In the genomic region with DNA sequence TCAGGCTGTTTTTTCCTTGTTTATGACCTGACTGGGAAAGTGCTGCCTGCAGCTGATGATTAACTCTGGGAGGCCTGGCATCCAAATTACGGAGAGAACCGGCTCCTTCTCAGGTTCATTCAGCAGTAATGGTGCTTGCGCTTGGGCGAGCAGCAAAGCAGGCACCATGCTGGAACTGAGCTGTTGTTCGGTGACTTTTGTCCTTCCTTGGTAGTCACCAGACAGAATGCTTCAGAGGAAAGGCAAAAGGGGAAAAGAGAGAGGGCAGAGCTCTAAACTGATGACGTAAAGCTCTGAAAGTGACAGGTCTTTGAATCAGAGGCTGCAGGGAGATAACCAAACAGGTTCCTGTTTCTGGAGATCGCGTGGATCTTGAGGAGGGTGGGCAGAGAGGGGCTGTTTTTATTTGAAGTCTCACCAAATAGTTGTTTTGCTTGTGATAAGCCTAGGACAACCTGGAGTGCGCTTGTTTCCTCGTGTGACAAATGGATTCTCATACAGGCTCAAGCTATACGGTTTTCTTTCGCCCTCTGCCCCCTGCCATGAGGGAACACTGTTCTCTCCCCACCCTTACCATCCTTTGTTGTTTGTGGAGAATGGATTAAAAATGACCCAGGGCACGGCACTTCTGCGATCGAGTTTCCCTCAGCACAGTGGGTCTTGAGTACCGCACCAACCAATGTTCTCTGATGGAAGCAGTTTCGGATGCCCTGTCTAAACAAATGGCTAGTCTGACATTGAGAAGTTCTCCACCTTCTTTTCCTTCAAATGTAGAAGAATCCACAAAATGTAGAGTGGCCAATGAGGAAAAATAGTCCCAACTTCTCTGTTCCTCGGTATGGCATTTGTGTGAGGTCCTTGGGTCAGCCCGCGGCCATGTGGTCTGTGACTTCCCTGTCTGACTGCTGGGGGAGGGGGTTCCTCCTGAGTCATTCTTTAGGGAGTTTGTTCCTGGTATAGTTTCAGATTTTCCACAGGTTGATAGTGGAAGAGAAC, we compare ENCODE assay signal across 8 cellular contexts. TPM values are rescaled to one million over a fixed set of nuclear protein-coding genes. Genes with fewer than 3 reads are reported as not detected.
DNase-seq lines count a peak whose midpoint lies in the region; ATAC-seq, FAIRE-seq and TF ChIP-seq lines count a peak whose summit lies in the region.

No MANE protein-coding gene starts in this region.

- RAD21 ChIA-PET in GM12878 (lab: Charles Lee; ENCODE audit: unreplicated experiment): interaction anchor here (0.6 to 9.7 kb wide), 10 partner anchors 15 to 121 kb away, joined by 3 to 222 read pairs (median 6); a partner anchor contains a TSS

- H3K9ac ChIP-seq in Loucy (ENCODE audit: low read depth, low read length, poor library complexity, severe bottlenecking): peak overlapping the region; percentile 75
- peak overlapping the region; percentile 92 for H3K9ac ChIP-seq in GM12878 (ENCODE audit: control insufficient read depth, insufficient read depth, low read length)

- H3K27me3 ChIP-seq in Loucy (ENCODE audit: insufficient read depth, low read length, poor library complexity, severe bottlenecking) (no peaks in the 10 kb centered on the region), GM12878 (replicated peaks in 1 of 2; ENCODE audit: control insufficient read depth in 2 of 2, insufficient read depth in 2 of 2, low read length in 1 of 2) (no peaks in the 10 kb centered on the region), vagina (no peaks in the 10 kb centered on the region)

- peak; percentile 74 for FAIRE-seq in GM12878 (lab: Jason Lieb, UNC)

- TF ChIP-seq RAD21 in GM12878 (IDR thresholded peaks at IDR 0.05; ENCODE audit: insufficient read depth, low read depth, low read length): no peak

- peaks cover 36% of the 10 kb centered on the region for H3K4me1 ChIP-seq in Loucy (ENCODE audit: insufficient read depth, low read length, poor library complexity, severe bottlenecking)
- peaks cover 7% of the 10 kb centered on the region; the same call in 1 of the 2 replicates for H3K4me1 ChIP-seq in GM12878 (ENCODE audit: control insufficient read depth, insufficient read depth, low read length)
- H3K4me1 ChIP-seq in vagina: peaks cover 12% of the 10 kb centered on the region

- intact Hi-C loops in GM12878 (cut with micrococcal nuclease; ENCODE audit: unreplicated experiment): loop anchor here (1.0 to 5.0 kb wide), 5 partner anchors 20 to 120 kb away; a partner anchor contains a TSS
- intact Hi-C loops in vagina (cut with DNase I): no loop called here

- TSS peak; percentile 61 for BruUV-seq in GM12878 (replicated peaks; lab: Mats Ljungman, UMichigan)

- H3K4me3 ChIP-seq in Loucy (ENCODE audit: low read length, poor library complexity, severe bottlenecking): peak overlapping the region; percentile 83
- H3K4me3 ChIP-seq in GM12878: peak overlapping the region; percentile 91
- peak overlapping the region in 1 of 2 donors; percentile 63 for H3K4me3 ChIP-seq in vagina

- CTCF ChIA-PET in GM12878 (lab: Yijun Ruan, JAX): interaction anchor here (0.6 to 5.0 kb wide), 16 partner anchors 10 to 121 kb away, joined by 3 to 84 read pairs (median 6); a partner anchor contains a TSS

- SMC1A ChIA-PET in GM12878 (lab: Charles Lee; ENCODE audit: uncharacterized antibody, unreplicated experiment): interaction anchor here (0.8 to 9.6 kb wide), 12 partner anchors 9 to 121 kb away, joined by 3 to 258 read pairs (median 4); a partner anchor contains a TSS

- DNase-seq in GM10266 (ENCODE audit: extremely low spot score) (peak; percentile 58), GM12878 (ENCODE audit: low read depth, low spot score) (no peak), midbrain (lab: John Stamatoyannopoulos, UW) (peak; percentile 65), vagina (ENCODE audit: extremely low spot score in 2 of 2) (no peak), glomerular visceral epithelial cell (ENCODE audit: extremely low spot score) (no peak), NCI-H69 (lab: John Stamatoyannopoulos, UW) (no peak)

- ATAC-seq in GM21447 (IDR thresholded peaks at IDR 0.05; ENCODE audit: unreplicated experiment): peak; percentile 30
- ATAC-seq in GM12878: peak; percentile 48

- H4K20me1 ChIP-seq in Loucy (ENCODE audit: insufficient read depth, low read length, poor library complexity, severe bottlenecking): no peaks in the 10 kb centered on the region
- H4K20me1 ChIP-seq in GM12878 (ENCODE audit: control insufficient read depth, insufficient read depth): no peaks in the 10 kb centered on the region

- H3K27ac ChIP-seq in GM12878 (ENCODE audit: control insufficient read depth, insufficient read depth): peak overlapping the region; percentile 97
- H3K27ac ChIP-seq in vagina: peak overlapping the region; percentile 85

- peaks cover 6% of the 10 kb centered on the region; the same call in 1 of the 2 replicates for H3F3A ChIP-seq in Loucy (ENCODE audit: low read depth)

- TF ChIP-seq POLR2A in GM12878 (IDR thresholded peaks at IDR 0.05; ENCODE audit: low read depth, low read length): peak; percentile 86
- peak in 1 of 2 donors; percentile 15 for TF ChIP-seq POLR2A in vagina (IDR thresholded peaks at IDR 0.05)

- H3K4me2 ChIP-seq in Loucy (ENCODE audit: low read depth, low read length, poor library complexity, severe bottlenecking) (peak overlapping the region; percentile 81), GM12878 (ENCODE audit: control insufficient read depth, insufficient read depth) (peak overlapping the region; percentile 91)

- POLR2A ChIA-PET in GM12878 (lab: Charles Lee): interaction anchor here (0.6 to 3.9 kb wide), 14 partner anchors 8 to 121 kb away, joined by 3 to 36 read pairs (median 6); a partner anchor contains a TSS

- H3K9me3 ChIP-seq in Loucy (ENCODE audit: insufficient read depth, low read depth, low read length) (no peaks in the 10 kb centered on the region), GM12878 (replicated peaks; ENCODE audit: control insufficient read depth, insufficient read depth, low read length) (no peaks in the 10 kb centered on the region), vagina (no peaks in the 10 kb centered on the region)

- TF ChIP-seq CTCF in GM10266 (IDR thresholded peaks at IDR 0.05; ENCODE audit: control insufficient read depth, insufficient read depth, low read depth, missing control alignments): no peak
- no peak for TF ChIP-seq CTCF in Loucy (conservative IDR thresholded peaks at IDR 0.05; ENCODE audit: low read length)
- no peak for TF ChIP-seq CTCF in GM12878 (IDR thresholded peaks at IDR 0.05 in 2 of 3, conservative IDR thresholded peaks at IDR 0.05 in 1 of 3; ENCODE audit: control insufficient read depth in 2 of 3, extremely low read depth in 1 of 3, insufficient read depth in 1 of 3, low read depth in 3 of 3, low read length in 3 of 3)
- no peak for TF ChIP-seq CTCF in vagina (IDR thresholded peaks at IDR 0.05)

- H2AFZ ChIP-seq in Loucy (ENCODE audit: low read length): no peak overlapping the region
- H2AFZ ChIP-seq in GM12878 (ENCODE audit: control insufficient read depth, low read depth, low read length): no peak overlapping the region

- in situ Hi-C loops in GM12878 (cut with MboI): loop anchor here (25.0 kb wide), 1 partner anchor 1210 kb away; no protein-coding TSS in a partner anchor

- TF ChIP-seq EP300 in GM12878 (IDR thresholded peaks at IDR 0.05; ENCODE audit: borderline replicate concordance in 1 of 2, control insufficient read depth in 1 of 2, low read depth in 2 of 2, low read length in 2 of 2): peak in 1 of 2 experiments; percentile 37; a peak in 1 of 4 replicates

- H3K79me2 ChIP-seq in Loucy (ENCODE audit: insufficient read depth, low read length): no peaks in the 10 kb centered on the region
- peaks cover 59% of the 10 kb centered on the region for H3K79me2 ChIP-seq in GM12878 (ENCODE audit: control insufficient read depth, insufficient read depth, low read length)

- WGBS in GM12878 (ENCODE audit: insufficient coverage, insufficient replicate concordance, low lambda C conversion rate, missing lambda C conversion rate): 2% methylated on average over 20 of the region's 20 CpGs

- no peaks in the 10 kb centered on the region for H3K36me3 ChIP-seq in Loucy (ENCODE audit: insufficient read depth, low read length)
- peaks cover 0 to 4% of the 10 kb centered on the region in 2 experiments; a peak in 1 of 4 replicates for H3K36me3 ChIP-seq in GM12878 (ENCODE audit: control insufficient read depth in 2 of 2, insufficient read depth in 2 of 2, low read length in 1 of 2)
- no peaks in the 10 kb centered on the region for H3K36me3 ChIP-seq in vagina

- H3K9me2 ChIP-seq in Loucy (replicated peaks; ENCODE audit: low read depth, low read length): no peaks in the 10 kb centered on the region

TF ChIP-seq in GM12878, 131 proteins besides CTCF, POLR2A, EP300 and RAD21 (continues in another document):
- TF ChIP-seq SMAD1 (IDR thresholded peaks at IDR 0.05; ENCODE audit: low read depth, partially characterized antibody) (peak; percentile 53), EED (IDR thresholded peaks at IDR 0.05; ENCODE audit: low read depth) (peak; percentile 50; the same call in 1 of the 2 replicates), YY1 (IDR thresholded peaks at IDR 0.05; ENCODE audit: low read depth, low read length) (peak; percentile 67), ZNF274 (IDR thresholded peaks at IDR 0.05; ENCODE audit: insufficient read depth, insufficient read length) (no peak), SMC3 (IDR thresholded peaks at IDR 0.05; ENCODE audit: borderline replicate concordance, low read length) (no peak), BMI1 (IDR thresholded peaks at IDR 0.05; ENCODE audit: borderline replicate concordance) (no peak), RBBP5 (conservative IDR thresholded peaks at IDR 0.05) (no peak), NR2F1 (conservative IDR thresholded peaks at IDR 0.05) (peak; percentile 53; the same call in 1 of the 2 replicates)

RNA-seq across cellular contexts. Expression of a gene that starts 1.3 kb away (rescaled TPM):
- total RNA-seq in GM12878 (2013; cell fraction: nucleolus; rRNA removed): 228 and 235 TPM in 2 replicates
- total RNA-seq in GM12878 (2014; rRNA removed): 106 and 107 TPM in 2 replicates
- 88.8 and 91.2 TPM in 2 replicates for total RNA-seq in GM12878 (2014; rRNA removed; fragmentation: Illumina TruSeq; extraction: Trizol)
- 61.7 and 64.5 TPM in 2 replicates for total RNA-seq in GM12878 (2021)
- polyA plus RNA-seq in GM12878 (2011; ENCODE audit: low read depth): 104 TPM
- polyA plus RNA-seq in GM12878 (2011; rRNA removed): 42.2 and 46.6 TPM in 2 replicates
- polyA plus RNA-seq in GM12878 (2011; cell fraction: cytosol; rRNA removed): 30.6 and 42.1 TPM in 2 replicates
- polyA plus RNA-seq in GM12878 (2011; cell fraction: nucleus; rRNA removed): 41.1 and 62.6 TPM in 2 replicates
- polyA plus RNA-seq in GM12878 (2012): 105 and 110 TPM in 2 replicates
- polyA plus RNA-seq in GM12878 (2014; fragmentation: Illumina TruSeq; extraction: Trizol): 72.9 and 79.7 TPM in 2 replicates
- 10 to 100 TPM; 31.6 to 40.2 TPM for polyA plus RNA-seq in GM12878 (2014; fragmentation: Nextera tagmentation; extraction: Ambion mirVana)
- 74.4 and 77.6 TPM in 2 replicates for polyA plus RNA-seq in GM12878 (2014; rRNA removed)
- 10 to 100 TPM; 64.4 to 65.1 TPM for polyA plus RNA-seq in GM12878 (2016; fragmentation: Nextera tagmentation; extraction: Ambion mirVana)
- polyA minus RNA-seq in GM12878 (2011; rRNA and poly(A)+ RNA removed): 51.7 and 81.6 TPM in 2 replicates
- 16.2 and 16.8 TPM in 2 replicates for polyA minus RNA-seq in GM12878 (2011; cell fraction: cytosol; rRNA and poly(A)+ RNA removed)
- polyA minus RNA-seq in GM12878 (2011; cell fraction: nucleus; rRNA and poly(A)+ RNA removed): 30.9 and 34.6 TPM in 2 replicates
- 4.2 TPM for total RNA-seq in vagina

Comparison
In these comparisons a context has a peak if more than half of its experiments do, and no peak if none do; other contexts are left out.
1. DNase-seq: peak in GM10266 (single experiment) and midbrain (single experiment); none in GM12878 (single experiment), vagina (0 of 2), glomerular visceral epithelial cell (single experiment) and NCI-H69 (single experiment).
2. RNA of a gene that starts 1.3 kb away (total RNA-seq): 61.7 to 235 TPM in GM12878; 4.2 TPM in vagina (single experiment); every median in the first group is over 10 times any median in the second.